In the genomic region with DNA sequence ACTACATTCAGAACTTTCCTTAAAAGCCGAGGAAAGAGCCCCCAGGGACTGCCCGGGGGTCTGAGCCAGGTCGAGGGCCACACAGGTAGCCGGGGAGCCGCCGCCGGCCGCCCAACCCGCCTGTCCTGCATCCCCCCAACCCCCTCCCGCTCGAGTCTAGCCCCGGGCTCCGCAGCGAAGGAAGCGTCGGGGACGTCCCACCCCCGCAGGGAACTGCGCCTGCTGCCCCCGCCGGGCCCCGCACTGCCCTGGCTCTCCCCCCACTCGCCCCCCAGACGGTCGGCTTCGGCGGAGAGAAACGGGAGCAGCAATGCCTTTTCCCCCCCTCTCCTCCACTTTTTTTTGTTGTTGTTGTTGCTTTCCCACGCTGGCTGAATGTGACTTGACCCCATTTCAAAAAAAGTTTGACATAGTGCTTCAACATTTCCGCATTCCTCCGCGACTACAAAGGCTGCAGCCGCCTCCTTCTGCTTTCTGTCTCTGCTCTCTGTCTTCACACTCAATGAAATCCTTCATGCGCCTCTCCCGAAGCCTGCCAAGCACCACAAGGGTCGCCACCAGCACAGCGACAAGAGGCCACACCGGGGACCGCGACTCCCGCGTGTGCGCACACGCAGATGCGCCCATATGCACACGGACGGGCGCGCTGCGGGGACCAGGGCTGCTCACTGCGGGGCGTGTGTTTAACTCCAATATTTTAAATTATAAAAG, we compare ENCODE assay signal across 8 cellular contexts. TPM values are rescaled to one million over a fixed set of nuclear protein-coding genes. Genes with fewer than 3 reads are reported as not detected.
DNase-seq lines count a peak whose midpoint lies in the region; ATAC-seq and FAIRE-seq lines count a peak whose summit lies in the region.

No MANE protein-coding gene starts in this region.

- no peaks in the 10 kb centered on the region for H3K4me1 ChIP-seq in right cardiac atrium (ENCODE audit: control insufficient read depth, insufficient read depth, low read length)

- DNase-seq in COLO668 (lab: John Stamatoyannopoulos, UW; ENCODE audit: unreplicated experiment), result peak; percentile 34
- peak; percentile 34 for DNase-seq in HTR-8/SVneo (ENCODE audit: insufficient read length, low spot score)
- peak; percentile 97 for DNase-seq in SW480 (ENCODE audit: low spot score)
- DNase-seq in amniotic epithelial cell (ENCODE audit: low read depth), result peak; percentile 82
- DNase-seq in right cardiac atrium, result peak; percentile 40 to 80 (median 72)
- DNase-seq in renal cortical epithelial cell (ENCODE audit: low read depth), result peak; percentile 79
- DNase-seq in DMS79 (lab: John Stamatoyannopoulos, UW), result no peak

- H3K27ac ChIP-seq in right cardiac atrium (ENCODE audit: low read length), result peak overlapping the region; percentile 90

- ATAC-seq in right cardiac atrium, result peak; percentile 8 to 19
- ATAC-seq in GM18520 (IDR thresholded peaks at IDR 0.05; ENCODE audit: unreplicated experiment), result no peak

- no peak for FAIRE-seq in HTR-8/SVneo (lab: Jason Lieb, UNC)

- H3K4me3 ChIP-seq in right cardiac atrium (ENCODE audit: low read length), result peak overlapping the region; percentile 60

- WGBS in right cardiac atrium, result under 1% methylated on average over 52 of the region's 52 CpGs

- intact Hi-C loops in right cardiac atrium (cut with DNase I), result loop anchor here in 2 of 4 donors (10.0 kb wide), 3 partner anchors 50 to 210 kb away; no protein-coding TSS in a partner anchor

- H3K27me3 ChIP-seq in right cardiac atrium (ENCODE audit: control insufficient read depth, insufficient read depth), result no peaks in the 10 kb centered on the region

- no peaks in the 10 kb centered on the region for H3K9me3 ChIP-seq in right cardiac atrium (ENCODE audit: control insufficient read depth, low read length)

RNA-seq across cellular contexts. Expression of gene CDK6, which starts 1.1 kb away (rescaled TPM):
- total RNA-seq in right cardiac atrium (1 to 10 TPM; 8.7 to 9.7 (median 9.2) TPM), renal cortical epithelial cell (138 and 189 TPM in 2 replicates)
- polyA plus RNA-seq in right cardiac atrium, result 1.8 TPM

Comparison
In these comparisons a context has a peak if more than half of its experiments do, and no peak if none do; other contexts are left out.
1. RNA of gene CDK6, which starts 1.1 kb away (total RNA-seq): 138 to 189 TPM in renal cortical epithelial cell; 8.7 to 9.7 TPM in right cardiac atrium; every median in the first group is over 10 times any median in the second.